12 cellular contexts compared by ENCODE assay signal in genomic region chr10:3779146-3779707, GRCh38. TPM values are rescaled to one million over a fixed set of nuclear protein-coding genes. Genes with fewer than 3 reads are reported as not detected.
A peak's percentile ranks its signal among the peaks of the same experiment; 100 is the strongest.
DNase-seq lines count a peak whose midpoint lies in the region; ATAC-seq, FAIRE-seq and TF ChIP-seq lines count a peak whose summit lies in the region.
"Had no signal": no experiment of that assay in that cellular context is flagged by ENCODE, and none has a peak within 500 bp of the region (broad histone marks: within the 10 kb centered on the region; RNA-seq: fewer than 3 reads in every experiment).

No MANE protein-coding gene starts in this region.

- CTCF ChIA-PET in K562 (lab: Yijun Ruan, JAX; ENCODE audit: low intra/inter-chr PET ratio) = no interaction called here

- no TSS peak for BruUV-seq in K562 (replicated peaks; lab: Mats Ljungman, UMichigan)

- no peaks in the 10 kb centered on the region for H3K27me3 ChIP-seq in K562 (ENCODE audit: control insufficient read depth in 2 of 2, insufficient read depth in 2 of 2, low read length in 2 of 2)

- no peak for TF ChIP-seq CTCF in K562 (IDR thresholded peaks at IDR 0.05 in 2 of 3, conservative IDR thresholded peaks at IDR 0.05 in 1 of 3; ENCODE audit: insufficient read depth in 2 of 3, low read depth in 1 of 3, low read length in 3 of 3)

- no peak for TF ChIP-seq EP300 in K562 (IDR thresholded peaks at IDR 0.05; ENCODE audit: low read length)

- TF ChIP-seq RAD21 in K562 (CRISPR knock-in tag; conservative IDR thresholded peaks at IDR 0.05 in 1 of 2, IDR thresholded peaks at IDR 0.05 in 1 of 2) = no peak

- no peak for FAIRE-seq in K562 (lab: Jason Lieb, UNC)

- H3K4me2 ChIP-seq in K562 (ENCODE audit: insufficient read depth, low read length) = no peak overlapping the region

- ATAC-seq in K562 (no peak), HG03460 (IDR thresholded peaks at IDR 0.05; ENCODE audit: unreplicated experiment) (no peak), GM18909 (IDR thresholded peaks at IDR 0.05; ENCODE audit: poor library complexity, unreplicated experiment) (no peak)

- intact Hi-C loops in K562 (cut with micrococcal nuclease) = no loop called here

- WGBS in K562 (ENCODE audit: insufficient coverage, low coverage, missing lambda C conversion rate) = 90% methylated on average over 14 of the region's 14 CpGs

- TF ChIP-seq POLR2A in K562 (conservative IDR thresholded peaks at IDR 0.05) = no peak; the same call in 1 of the 2 replicates

- POLR2A ChIA-PET in K562 (lab: Yijun Ruan, JAX) = interaction anchor here (1.4 to 7.1 kb wide), 3 partner anchors 15 to 175 kb away, joined by 3 to 69 read pairs (median 4); no protein-coding TSS in a partner anchor

- peaks cover 45% of the 10 kb centered on the region for H3K79me2 ChIP-seq in K562 (ENCODE audit: control insufficient read depth, insufficient read depth, low read length)

- in situ Hi-C loops in K562 (cut with MboI) = no loop called here

- no peak overlapping the region for H3K4me3 ChIP-seq in K562

- no peak overlapping the region for H3K27ac ChIP-seq in K562 (ENCODE audit: extremely low read depth, low read depth, low read length)
- peak overlapping the region; percentile 47 for H3K27ac ChIP-seq in temporal lobe (ENCODE audit: low read depth, low read length)
- H3K27ac ChIP-seq: C4-2B had no signal

- H2AFZ ChIP-seq in K562 (ENCODE audit: low read depth, low read length) = no peak overlapping the region

- DNase-seq in activated CD8-positive, alpha-beta memory T cell treated with anti-CD3 and anti-CD28 coated beads for 24 hours = peak; percentile 56
- DNase-seq in activated CD8-positive, alpha-beta memory T cell treated with anti-CD3 and anti-CD28 coated beads, Interleukin-2, amount 50 U/mL, for 4 hours = no peak
- DNase-seq in K562 (ENCODE audit: extremely low read depth in 1 of 4, low spot score in 3 of 4) (no peak), kidney tubule cell (ENCODE audit: low spot score) (peak; percentile 54), D341Med (ENCODE audit: low spot score) (no peak)
- DNase-seq: anterior cingulate cortex; NCI-H345; stimulated activated CD4-positive, alpha-beta T cell treated with anti-CD3 and anti-CD28 coated beads, Interleukin-2, amount 100 ng/mL, for 48 hours had no signal

- peaks cover 46% of the 10 kb centered on the region for H4K20me1 ChIP-seq in K562 (replicated peaks; ENCODE audit: control insufficient read depth, insufficient read depth, low read length)

- H3K4me1 ChIP-seq in K562 (replicated peaks in 1 of 2; ENCODE audit: control insufficient read depth in 2 of 2, insufficient read depth in 2 of 2, low read length in 2 of 2) = peaks cover 18 to 26% of the 10 kb centered on the region in 2 experiments; a peak in 4 of 5 replicates

- peaks cover 20% of the 10 kb centered on the region for H3K9me1 ChIP-seq in K562 (ENCODE audit: control insufficient read depth, insufficient read depth, low read length)

- H3K9ac ChIP-seq in K562 (ENCODE audit: insufficient read depth in 1 of 2, low read depth in 2 of 2, low read length in 2 of 2) = no peak overlapping the region; a peak in 1 of 4 replicates

- H3K9me3 ChIP-seq in K562 (replicated peaks; ENCODE audit: control insufficient read depth, insufficient read depth, low read depth, low read length) = no peaks in the 10 kb centered on the region

- H3K36me3 ChIP-seq in K562 (ENCODE audit: control insufficient read depth, insufficient read depth, low read length) = peaks cover 65% of the 10 kb centered on the region

TF ChIP-seq in K562, 482 proteins besides CTCF, POLR2A, EP300 and RAD21:
- no peak for TF ChIP-seq DMBX1 (CRISPR knock-in tag; IDR thresholded peaks at IDR 0.05; ENCODE audit: borderline replicate concordance)
- peak; percentile 30; the same call in 1 of the 2 replicates for TF ChIP-seq RBFOX2 (IDR thresholded peaks at IDR 0.05; ENCODE audit: low read depth, low read length)

RNA-seq across cellular contexts. Expression of gene KLF6, which starts 5.8 kb away (rescaled TPM):
- total RNA-seq in K562 (2011; cell fraction: chromatin; rRNA removed; ENCODE audit: low replicate concordance) = 54.5 and 86.4 TPM in 2 replicates
- 136 and 139 TPM in 2 replicates for total RNA-seq in K562 (2011; cell fraction: nucleolus; rRNA removed)
- 92.4 and 113 TPM in 2 replicates for total RNA-seq in K562 (2011; cell fraction: nucleoplasm; rRNA removed)
- total RNA-seq in K562 (2014; rRNA removed) (6.9 and 10.3 TPM in 2 replicates), K562 (2014; rRNA removed; fragmentation: Illumina TruSeq; extraction: Trizol) (7.4 and 8.0 TPM in 2 replicates), K562 (2015; rRNA removed; fragmentation: Illumina TruSeq; extraction: Trizol) (4.5 TPM in 2 replicates), K562 (2021) (23.9 and 25.2 TPM in 2 replicates), temporal lobe (79.4 TPM)
- polyA plus RNA-seq in K562 (2011; rRNA removed) (11.7 and 19.1 TPM in 2 replicates), K562 (2014; fragmentation: Illumina TruSeq; extraction: Trizol) (11.1 and 12.6 TPM in 2 replicates), K562 (2014; fragmentation: Nextera tagmentation; extraction: Ambion mirVana) (1 to 10 TPM; 3.2 to 3.7 TPM), K562 (2014; rRNA removed) (8.6 and 10.2 TPM in 2 replicates)
- polyA plus RNA-seq in K562 (2011; cell fraction: cytosol; rRNA removed) = 6.6 and 12.0 TPM in 2 replicates
- 52.6 and 53.4 TPM in 2 replicates for polyA plus RNA-seq in K562 (2011; cell fraction: nucleus; rRNA removed)
- polyA plus RNA-seq in K562 (2012) = 14.7 and 29.2 TPM in 2 replicates
- polyA minus RNA-seq in K562 (2011; rRNA and poly(A)+ RNA removed) = 33.0 and 43.0 TPM in 2 replicates
- 10.3 and 16.2 TPM in 2 replicates for polyA minus RNA-seq in K562 (2011; cell fraction: cytosol; rRNA and poly(A)+ RNA removed)
- 87.2 and 133 TPM in 2 replicates for polyA minus RNA-seq in K562 (2011; cell fraction: nucleus; rRNA and poly(A)+ RNA removed)

Comparison
In these comparisons a context has a peak if more than half of its experiments do, and no peak if none do; other contexts are left out.
1. DNase-seq: peak in activated CD8-positive, alpha-beta memory T cell treated with anti-CD3 and anti-CD28 coated beads for 24 hours (single experiment) and kidney tubule cell (single experiment); none in activated CD8-positive, alpha-beta memory T cell treated with anti-CD3 and anti-CD28 coated beads, Interleukin-2, amount 50 U/mL, for 4 hours (single experiment), K562 (0 of 4) and D341Med (single experiment).